1 cellular context compared by ENCODE assay signal in genomic region chr1:222588135-222588534, GRCh38.
TF ChIP-seq lines count a peak whose summit lies in the region.

No MANE protein-coding gene starts in this region.

TF ChIP-seq in A549, 52 proteins besides CTCF, POLR2A, EP300 and RAD21 (continued from another document):
- no peak for TF ChIP-seq ELK1 (IDR thresholded peaks at IDR 0.05; ENCODE audit: low read depth, low read length)
- TF ChIP-seq POLR2AphosphoS2 (conservative IDR thresholded peaks at IDR 0.05; ENCODE audit: low read length): no peak
- TF ChIP-seq NR3C1 (IDR thresholded peaks at IDR 0.05): no peak
- no peak for TF ChIP-seq CHD2 (IDR thresholded peaks at IDR 0.05; ENCODE audit: low read length, partially characterized antibody)
- TF ChIP-seq HEYL (CRISPR knock-in tag; IDR thresholded peaks at IDR 0.05): no peak
- TF ChIP-seq FOXS1 (CRISPR knock-in tag; IDR thresholded peaks at IDR 0.05): no peak
